ENCODE assay signal across 1 cellular context in the genomic region with DNA sequence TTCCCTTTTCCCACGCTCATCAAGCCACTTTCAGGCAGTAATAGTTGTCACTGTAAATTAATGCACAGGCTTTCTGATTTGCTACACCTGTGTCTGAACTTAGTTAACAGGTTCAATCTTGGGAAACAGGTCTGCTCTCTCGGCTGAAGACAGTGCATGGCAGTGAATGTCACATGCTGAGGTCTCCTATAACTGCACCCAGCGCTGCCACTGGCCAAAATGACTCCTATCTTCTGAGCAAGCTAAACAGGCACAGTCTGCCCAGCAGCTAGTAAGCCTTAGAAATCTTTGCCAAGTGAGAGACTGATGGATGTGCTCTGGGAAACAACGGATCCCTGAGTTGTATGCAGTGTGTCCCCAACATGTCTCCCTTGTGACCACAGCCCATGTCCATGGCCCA.
TF ChIP-seq lines count a peak whose summit lies in the region.

No MANE protein-coding gene starts in this region.

TF ChIP-seq in GM23338, 12 proteins besides CTCF, POLR2A, EP300 and RAD21:
- TF ChIP-seq, protein P1, sequence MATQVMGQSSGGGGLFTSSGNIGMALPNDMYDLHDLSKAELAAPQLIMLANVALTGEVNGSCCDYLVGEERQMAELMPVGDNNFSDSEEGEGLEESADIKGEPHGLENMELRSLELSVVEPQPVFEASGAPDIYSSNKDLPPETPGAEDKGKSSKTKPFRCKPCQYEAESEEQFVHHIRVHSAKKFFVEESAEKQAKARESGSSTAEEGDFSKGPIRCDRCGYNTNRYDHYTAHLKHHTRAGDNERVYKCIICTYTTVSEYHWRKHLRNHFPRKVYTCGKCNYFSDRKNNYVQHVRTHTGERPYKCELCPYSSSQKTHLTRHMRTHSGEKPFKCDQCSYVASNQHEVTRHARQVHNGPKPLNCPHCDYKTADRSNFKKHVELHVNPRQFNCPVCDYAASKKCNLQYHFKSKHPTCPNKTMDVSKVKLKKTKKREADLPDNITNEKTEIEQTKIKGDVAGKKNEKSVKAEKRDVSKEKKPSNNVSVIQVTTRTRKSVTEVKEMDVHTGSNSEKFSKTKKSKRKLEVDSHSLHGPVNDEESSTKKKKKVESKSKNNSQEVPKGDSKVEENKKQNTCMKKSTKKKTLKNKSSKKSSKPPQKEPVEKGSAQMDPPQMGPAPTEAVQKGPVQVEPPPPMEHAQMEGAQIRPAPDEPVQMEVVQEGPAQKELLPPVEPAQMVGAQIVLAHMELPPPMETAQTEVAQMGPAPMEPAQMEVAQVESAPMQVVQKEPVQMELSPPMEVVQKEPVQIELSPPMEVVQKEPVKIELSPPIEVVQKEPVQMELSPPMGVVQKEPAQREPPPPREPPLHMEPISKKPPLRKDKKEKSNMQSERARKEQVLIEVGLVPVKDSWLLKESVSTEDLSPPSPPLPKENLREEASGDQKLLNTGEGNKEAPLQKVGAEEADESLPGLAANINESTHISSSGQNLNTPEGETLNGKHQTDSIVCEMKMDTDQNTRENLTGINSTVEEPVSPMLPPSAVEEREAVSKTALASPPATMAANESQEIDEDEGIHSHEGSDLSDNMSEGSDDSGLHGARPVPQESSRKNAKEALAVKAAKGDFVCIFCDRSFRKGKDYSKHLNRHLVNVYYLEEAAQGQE (IDR thresholded peaks at IDR 0.05; ENCODE audit: unreplicated experiment), result no peak
- TF ChIP-seq CREB1 (CRISPR knock-in tag; IDR thresholded peaks at IDR 0.05; ENCODE audit: low read depth), result no peak
- no peak for TF ChIP-seq STAT1 (IDR thresholded peaks at IDR 0.05; ENCODE audit: unreplicated experiment)
- no peak for TF ChIP-seq POLR2AphosphoS5 (IDR thresholded peaks at IDR 0.05; ENCODE audit: low read depth)
- TF ChIP-seq NANOG (IDR thresholded peaks at IDR 0.05; ENCODE audit: borderline replicate concordance), result no peak
- TF ChIP-seq, protein P2, sequence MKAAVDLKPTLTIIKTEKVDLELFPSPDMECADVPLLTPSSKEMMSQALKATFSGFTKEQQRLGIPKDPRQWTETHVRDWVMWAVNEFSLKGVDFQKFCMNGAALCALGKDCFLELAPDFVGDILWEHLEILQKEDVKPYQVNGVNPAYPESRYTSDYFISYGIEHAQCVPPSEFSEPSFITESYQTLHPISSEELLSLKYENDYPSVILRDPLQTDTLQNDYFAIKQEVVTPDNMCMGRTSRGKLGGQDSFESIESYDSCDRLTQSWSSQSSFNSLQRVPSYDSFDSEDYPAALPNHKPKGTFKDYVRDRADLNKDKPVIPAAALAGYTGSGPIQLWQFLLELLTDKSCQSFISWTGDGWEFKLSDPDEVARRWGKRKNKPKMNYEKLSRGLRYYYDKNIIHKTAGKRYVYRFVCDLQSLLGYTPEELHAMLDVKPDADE (IDR thresholded peaks at IDR 0.05), result no peak
- TF ChIP-seq EZH2 (IDR thresholded peaks at IDR 0.05; ENCODE audit: low read depth, unreplicated experiment), result no peak
- TF ChIP-seq, protein P3, sequence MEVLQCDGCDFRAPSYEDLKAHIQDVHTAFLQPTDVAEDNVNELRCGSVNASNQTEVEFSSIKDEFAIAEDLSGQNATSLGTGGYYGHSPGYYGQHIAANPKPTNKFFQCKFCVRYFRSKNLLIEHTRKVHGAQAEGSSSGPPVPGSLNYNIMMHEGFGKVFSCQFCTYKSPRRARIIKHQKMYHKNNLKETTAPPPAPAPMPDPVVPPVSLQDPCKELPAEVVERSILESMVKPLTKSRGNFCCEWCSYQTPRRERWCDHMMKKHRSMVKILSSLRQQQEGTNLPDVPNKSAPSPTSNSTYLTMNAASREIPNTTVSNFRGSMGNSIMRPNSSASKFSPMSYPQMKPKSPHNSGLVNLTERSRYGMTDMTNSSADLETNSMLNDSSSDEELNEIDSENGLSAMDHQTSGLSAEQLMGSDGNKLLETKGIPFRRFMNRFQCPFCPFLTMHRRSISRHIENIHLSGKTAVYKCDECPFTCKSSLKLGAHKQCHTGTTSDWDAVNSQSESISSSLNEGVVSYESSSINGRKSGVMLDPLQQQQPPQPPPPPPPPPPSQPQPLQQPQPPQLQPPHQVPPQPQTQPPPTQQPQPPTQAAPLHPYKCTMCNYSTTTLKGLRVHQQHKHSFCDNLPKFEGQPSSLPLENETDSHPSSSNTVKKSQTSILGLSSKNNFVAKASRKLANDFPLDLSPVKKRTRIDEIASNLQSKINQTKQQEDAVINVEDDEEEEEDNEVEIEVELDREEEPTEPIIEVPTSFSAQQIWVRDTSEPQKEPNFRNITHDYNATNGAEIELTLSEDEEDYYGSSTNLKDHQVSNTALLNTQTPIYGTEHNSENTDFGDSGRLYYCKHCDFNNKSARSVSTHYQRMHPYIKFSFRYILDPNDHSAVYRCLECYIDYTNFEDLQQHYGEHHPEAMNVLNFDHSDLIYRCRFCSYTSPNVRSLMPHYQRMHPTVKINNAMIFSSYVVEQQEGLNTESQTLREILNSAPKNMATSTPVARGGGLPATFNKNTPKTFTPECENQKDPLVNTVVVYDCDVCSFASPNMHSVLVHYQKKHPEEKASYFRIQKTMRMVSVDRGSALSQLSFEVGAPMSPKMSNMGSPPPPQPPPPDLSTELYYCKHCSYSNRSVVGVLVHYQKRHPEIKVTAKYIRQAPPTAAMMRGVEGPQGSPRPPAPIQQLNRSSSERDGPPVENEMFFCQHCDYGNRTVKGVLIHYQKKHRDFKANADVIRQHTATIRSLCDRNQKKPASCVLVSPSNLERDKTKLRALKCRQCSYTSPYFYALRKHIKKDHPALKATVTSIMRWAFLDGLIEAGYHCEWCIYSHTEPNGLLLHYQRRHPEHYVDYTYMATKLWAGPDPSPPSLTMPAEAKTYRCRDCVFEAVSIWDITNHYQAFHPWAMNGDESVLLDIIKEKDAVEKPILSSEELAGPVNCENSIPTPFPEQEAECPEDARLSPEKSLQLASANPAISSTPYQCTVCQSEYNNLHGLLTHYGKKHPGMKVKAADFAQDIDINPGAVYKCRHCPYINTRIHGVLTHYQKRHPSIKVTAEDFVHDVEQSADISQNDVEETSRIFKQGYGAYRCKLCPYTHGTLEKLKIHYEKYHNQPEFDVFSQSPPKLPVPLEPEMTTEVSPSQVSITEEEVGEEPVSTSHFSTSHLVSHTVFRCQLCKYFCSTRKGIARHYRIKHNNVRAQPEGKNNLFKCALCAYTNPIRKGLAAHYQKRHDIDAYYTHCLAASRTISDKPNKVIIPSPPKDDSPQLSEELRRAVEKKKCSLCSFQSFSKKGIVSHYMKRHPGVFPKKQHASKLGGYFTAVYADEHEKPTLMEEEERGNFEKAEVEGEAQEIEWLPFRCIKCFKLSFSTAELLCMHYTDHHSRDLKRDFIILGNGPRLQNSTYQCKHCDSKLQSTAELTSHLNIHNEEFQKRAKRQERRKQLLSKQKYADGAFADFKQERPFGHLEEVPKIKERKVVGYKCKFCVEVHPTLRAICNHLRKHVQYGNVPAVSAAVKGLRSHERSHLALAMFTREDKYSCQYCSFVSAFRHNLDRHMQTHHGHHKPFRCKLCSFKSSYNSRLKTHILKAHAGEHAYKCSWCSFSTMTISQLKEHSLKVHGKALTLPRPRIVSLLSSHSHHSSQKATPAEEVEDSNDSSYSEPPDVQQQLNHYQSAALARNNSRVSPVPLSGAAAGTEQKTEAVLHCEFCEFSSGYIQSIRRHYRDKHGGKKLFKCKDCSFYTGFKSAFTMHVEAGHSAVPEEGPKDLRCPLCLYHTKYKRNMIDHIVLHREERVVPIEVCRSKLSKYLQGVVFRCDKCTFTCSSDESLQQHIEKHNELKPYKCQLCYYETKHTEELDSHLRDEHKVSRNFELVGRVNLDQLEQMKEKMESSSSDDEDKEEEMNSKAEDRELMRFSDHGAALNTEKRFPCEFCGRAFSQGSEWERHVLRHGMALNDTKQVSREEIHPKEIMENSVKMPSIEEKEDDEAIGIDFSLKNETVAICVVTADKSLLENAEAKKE (CRISPR knock-in tag; IDR thresholded peaks at IDR 0.05), result no peak
- no peak for TF ChIP-seq ZNF331 (CRISPR knock-in tag; IDR thresholded peaks at IDR 0.05; ENCODE audit: low read depth)
- no peak for TF ChIP-seq EZH2phosphoT487 (IDR thresholded peaks at IDR 0.05; ENCODE audit: unreplicated experiment)
- TF ChIP-seq JUNB (IDR thresholded peaks at IDR 0.05; ENCODE audit: unreplicated experiment), result no peak
- no peak for TF ChIP-seq ZNF114 (CRISPR knock-in tag; IDR thresholded peaks at IDR 0.05)
